In genomic region chr6:33288141-33288941, GRCh38 we compare ENCODE assay signal across 1 cellular context.
TF ChIP-seq lines count a peak whose summit lies in the region.

No MANE protein-coding gene starts in this region.

TF ChIP-seq in liver, 16 proteins besides CTCF, POLR2A, EP300 and RAD21 (continued from another document):
- TF ChIP-seq MAX (IDR thresholded peaks at IDR 0.05) (no peak), JUND (IDR thresholded peaks at IDR 0.05) (no peak)
